Comparison of ENCODE assay signal across 15 cellular contexts in the genomic region with DNA sequence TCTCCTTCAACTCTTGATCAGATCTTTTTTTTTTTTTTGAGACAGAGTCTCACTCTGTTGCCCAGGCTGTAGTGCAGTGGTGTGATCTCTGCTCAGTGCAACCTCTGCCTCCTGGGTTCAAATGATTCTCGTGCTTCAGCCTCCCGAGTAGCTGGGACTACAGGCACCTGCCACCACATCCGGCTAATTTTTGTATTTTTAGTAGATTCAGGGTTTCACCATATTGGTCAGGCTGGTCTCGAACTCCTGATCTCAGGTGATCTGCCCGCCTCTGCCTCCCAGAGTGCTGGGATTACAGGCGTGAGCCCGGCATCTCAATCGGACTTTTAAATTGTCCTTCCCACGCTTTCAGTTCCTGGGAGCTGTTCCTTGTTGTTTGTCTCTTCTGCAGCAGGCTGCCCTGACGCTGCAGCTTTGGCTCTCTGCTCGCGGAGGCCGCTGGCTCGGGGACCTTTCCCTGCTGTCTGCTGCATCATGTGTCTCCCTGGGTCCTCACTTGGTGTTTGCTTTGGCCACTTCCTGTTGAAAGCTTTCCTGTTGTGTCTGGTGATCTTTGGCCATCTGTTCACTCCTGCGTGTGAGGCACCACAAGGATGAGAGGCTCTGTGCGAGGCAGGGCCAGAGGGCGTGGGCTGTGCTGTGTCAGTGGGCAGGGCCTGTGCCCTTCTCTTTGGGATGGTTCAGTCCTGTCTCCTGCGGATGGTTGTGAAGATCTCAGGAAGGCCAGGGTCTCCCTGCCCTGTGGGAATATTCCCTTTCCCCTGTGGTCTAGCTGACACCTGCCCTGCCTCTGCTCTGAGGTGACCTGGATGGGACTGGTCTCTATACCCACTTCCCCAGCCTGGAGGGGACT. TPM values are rescaled to one million over a fixed set of nuclear protein-coding genes. Genes with fewer than 3 reads are reported as not detected.
A peak's percentile ranks its signal among the peaks of the same experiment; 100 is the strongest.
DNase-seq lines count a peak whose midpoint lies in the region; ATAC-seq, FAIRE-seq and TF ChIP-seq lines count a peak whose summit lies in the region.
"Had no signal": no experiment of that assay in that cellular context is flagged by ENCODE, and none has a peak within 500 bp of the region (broad histone marks: within the 10 kb centered on the region; RNA-seq: fewer than 3 reads in every experiment).

No MANE protein-coding gene starts in this region.

- CTCF ChIA-PET in HepG2 (lab: Yijun Ruan, JAX; ENCODE audit: low intra/inter-chr PET ratio, low total read pairs) = no interaction called here

- H3K9me3 ChIP-seq in HepG2 (ENCODE audit: low read length) (no peaks in the 10 kb centered on the region), ascending aorta (no peaks in the 10 kb centered on the region), Karpas-422 (ENCODE audit: low read length) (no peaks in the 10 kb centered on the region)
- H3K9me3 ChIP-seq: HAP-1, testis had no signal

- intact Hi-C loops in HepG2 (cut with micrococcal nuclease; ENCODE audit: unreplicated experiment) = no loop called here
- intact Hi-C loops in ascending aorta (cut with DNase I) = no loop called here

- TF ChIP-seq EP300 in HepG2 (IDR thresholded peaks at IDR 0.05; ENCODE audit: low read depth in 2 of 2, low read length in 2 of 2) (peak in 1 of 2 experiments; percentile 80; a peak in 2 of 4 replicates), HepG2 (CRISPR knock-in tag; IDR thresholded peaks at IDR 0.05; ENCODE audit: borderline replicate concordance) (peak; percentile 87)

- WGBS in HepG2 (ENCODE audit: low lambda C conversion rate) = 6% methylated on average over 15 of the region's 18 CpGs

- peak overlapping the region; percentile 38 for H3K4me2 ChIP-seq in HepG2 (ENCODE audit: low read depth, low read length)
- H3K4me2 ChIP-seq in Karpas-422 (ENCODE audit: low read depth, low read length, poor library complexity, severe bottlenecking) = no peak overlapping the region

- TF ChIP-seq POLR2A in HepG2 (IDR thresholded peaks at IDR 0.05; ENCODE audit: insufficient read depth in 1 of 2, low read depth in 2 of 2, low read length in 2 of 2) (peak; percentile 35 to 62; a peak in 2 of 4 replicates), GM12892 (IDR thresholded peaks at IDR 0.05; ENCODE audit: low read depth, low read length) (no peak)

- H3K9me2 ChIP-seq in Karpas-422 (replicated peaks; ENCODE audit: insufficient read depth, low read length) = no peaks in the 10 kb centered on the region

- TF ChIP-seq RAD21 in HepG2 (CRISPR knock-in tag; IDR thresholded peaks at IDR 0.05) = peak; percentile 37; the same call in 1 of the 2 replicates

- FAIRE-seq in HepG2 (lab: Jason Lieb, UNC) (peak; percentile 99), GM12892 (lab: Jason Lieb, UNC) (no peak)

- H3K4me3 ChIP-seq in brain microvascular endothelial cell (ENCODE audit: low read depth, low read length) (no peak overlapping the region), HepG2 (replicated peaks in 1 of 3; ENCODE audit: insufficient read depth in 1 of 3, low read depth in 2 of 3, low read length in 3 of 3) (peak overlapping the region in 1 of 3 experiments; percentile 11; a peak in 1 of 6 replicates), ascending aorta (no peak overlapping the region), Karpas-422 (ENCODE audit: low read length) (no peak overlapping the region)
- H3K4me3 ChIP-seq: HAP-1, testis had no signal

- POLR2A ChIA-PET in HepG2 (lab: Yijun Ruan, JAX) = interaction anchor here (0.7 to 2.4 kb wide), 10 partner anchors 8 to 103 kb away, joined by 3 to 20 read pairs (median 8); partner anchors contain the start of gene CAPN15

- peak; percentile 95 for ATAC-seq in HepG2

- DNase-seq in C1 segment of cervical spinal cord (lab: John Stamatoyannopoulos, UW) = peak in 8 of 14 donors; percentile 13 to 91 (median 38)
- DNase-seq in MV-4-11 (lab: John Stamatoyannopoulos, UW) = peak; percentile 92
- peak; percentile 69 for DNase-seq in brain microvascular endothelial cell
- DNase-seq in HepG2 (ENCODE audit: low spot score) = peak; percentile 96
- DNase-seq in ascending aorta (ENCODE audit: low spot score in 2 of 2) = no peak
- DNase-seq in GM12892 (ENCODE audit: insufficient read length) = no peak
- no peak for DNase-seq in NCI-H1694 (lab: John Stamatoyannopoulos, UW)
- no peak for DNase-seq in Karpas-422
- DNase-seq: activated CD4-positive, alpha-beta T cell treated with anti-CD3 and anti-CD28 coated beads for 48 hours; activated naive CD4-positive, alpha-beta T cell treated with anti-CD3 and anti-CD28 coated beads, Interleukin-2, amount 50 U/mL, for 16 hours; effector memory CD4-positive, alpha-beta T cell; NCI-H226; testis had no signal

- peaks cover 3% of the 10 kb centered on the region for H3K36me3 ChIP-seq in brain microvascular endothelial cell (replicated peaks)
- peaks cover 11 to 35% of the 10 kb centered on the region in 2 experiments; a peak in 4 of 5 replicates for H3K36me3 ChIP-seq in HepG2 (replicated peaks in 1 of 2; ENCODE audit: control insufficient read depth in 1 of 2, insufficient read depth in 2 of 2, low read length in 2 of 2)
- peaks cover 11 to 31% of the 10 kb centered on the region in 2 donors for H3K36me3 ChIP-seq in ascending aorta
- H3K36me3 ChIP-seq in Karpas-422 (ENCODE audit: insufficient read depth, low read length) = no peaks in the 10 kb centered on the region

- H3K27me3 ChIP-seq in brain microvascular endothelial cell (replicated peaks) = no peaks in the 10 kb centered on the region
- H3K27me3 ChIP-seq in HepG2 (ENCODE audit: control insufficient read depth in 1 of 2, insufficient read depth in 2 of 2, low read length in 2 of 2) = no peaks in the 10 kb centered on the region
- no peaks in the 10 kb centered on the region for H3K27me3 ChIP-seq in ascending aorta
- H3K27me3 ChIP-seq in Karpas-422 (ENCODE audit: low read length) = no peaks in the 10 kb centered on the region
- H3K27me3 ChIP-seq: testis had no signal

- H3K4me1 ChIP-seq in HepG2 (ENCODE audit: insufficient read depth, low read length) = peaks cover 37% of the 10 kb centered on the region
- H3K4me1 ChIP-seq in ascending aorta = no peaks in the 10 kb centered on the region
- H3K4me1 ChIP-seq in Karpas-422 (ENCODE audit: low read length) = no peaks in the 10 kb centered on the region
- H3K4me1 ChIP-seq: HAP-1, testis had no signal

- H4K20me1 ChIP-seq in HepG2 (ENCODE audit: insufficient read depth, low read length) (no peaks in the 10 kb centered on the region), Karpas-422 (ENCODE audit: insufficient read depth, low read depth, low read length) (no peaks in the 10 kb centered on the region)

- peaks cover 2% of the 10 kb centered on the region for H3K79me2 ChIP-seq in HepG2 (ENCODE audit: insufficient read depth, low read length)
- H3K79me2 ChIP-seq in Karpas-422 (ENCODE audit: low read length) = no peaks in the 10 kb centered on the region

- no peak overlapping the region for H2AFZ ChIP-seq in HepG2 (ENCODE audit: low read length)
- no peak overlapping the region for H2AFZ ChIP-seq in Karpas-422 (ENCODE audit: low read length)

- BruUV-seq in HepG2 (replicated peaks; lab: Mats Ljungman, UMichigan) = no TSS peak

- in situ Hi-C loops in brain microvascular endothelial cell (cut with HindIII; ENCODE audit: low pct_ligation_motif_present, low sequenced_read_pairs) = loop anchor here (10.0 kb wide), 1 partner anchor 54 kb away; no protein-coding TSS in a partner anchor
- in situ Hi-C loops in HepG2 (cut with HindIII; ENCODE audit: extremely low pct_ligation_motif_present, low pct_unique_long_range_greater_than_20kb) = no loop called here

- H3K27ac ChIP-seq in brain microvascular endothelial cell (peak overlapping the region; percentile 43), HepG2 (ENCODE audit: extremely low read length, insufficient read depth, low read length) (peak overlapping the region; percentile 73), ascending aorta (no peak overlapping the region), Karpas-422 (ENCODE audit: low read length) (no peak overlapping the region)

- H3K9ac ChIP-seq in HepG2 (ENCODE audit: insufficient read depth, low read depth, low read length) = peak overlapping the region; percentile 41
- no peak overlapping the region for H3K9ac ChIP-seq in Karpas-422 (ENCODE audit: low read length)

- TF ChIP-seq CTCF in brain microvascular endothelial cell (IDR thresholded peaks at IDR 0.05; ENCODE audit: low read depth, low read length, missing control alignments) (no peak), HepG2 (CRISPR knock-in tag; IDR thresholded peaks at IDR 0.05) (no peak), ascending aorta (IDR thresholded peaks at IDR 0.05) (no peak)

RNA-seq across cellular contexts. Expression of gene CAPN15, which starts 18.4 kb away (rescaled TPM):
- 15.0 and 24.5 TPM in 2 replicates for total RNA-seq in HepG2 (2016; rRNA removed; fragmentation: Illumina TruSeq; extraction: Trizol)
- 4.2 and 4.4 TPM in 2 replicates for total RNA-seq in HepG2 (2016; cell fraction: cytosol; rRNA removed; fragmentation: Illumina TruSeq; extraction: Trizol; ENCODE audit: low read depth)
- 12.6 and 24.1 TPM in 2 replicates for total RNA-seq in HepG2 (2016; cell fraction: insoluble cytoplasmic fraction; rRNA removed; fragmentation: Illumina TruSeq; extraction: Trizol)
- total RNA-seq in HepG2 (2016; cell fraction: membrane; rRNA removed; fragmentation: Illumina TruSeq; extraction: Trizol) = 16.3 and 16.4 TPM in 2 replicates
- 14.9 and 20.4 TPM in 2 replicates for total RNA-seq in HepG2 (2016; cell fraction: nucleus; rRNA removed; fragmentation: Illumina TruSeq; extraction: Trizol)
- 14.9 and 22.2 TPM in 2 replicates for polyA plus RNA-seq in HepG2 (2011; rRNA removed)
- polyA plus RNA-seq in HepG2 (2011; cell fraction: cytosol; rRNA removed) = 11.3 and 22.6 TPM in 2 replicates
- 103 and 145 TPM in 2 replicates for polyA plus RNA-seq in HepG2 (2011; cell fraction: nucleus; rRNA removed)
- polyA plus RNA-seq in HepG2 (2012) = 17.6 and 19.5 TPM in 2 replicates
- polyA plus RNA-seq in HepG2 (2016; cell fraction: cytosol; fragmentation: Illumina TruSeq; extraction: Trizol; ENCODE audit: low read depth) = 5.8 and 6.0 TPM in 2 replicates
- 20.7 and 26.7 TPM in 2 replicates for polyA plus RNA-seq in HepG2 (2016; cell fraction: insoluble cytoplasmic fraction; fragmentation: Illumina TruSeq; extraction: Trizol; ENCODE audit: low read depth)
- 16.3 and 19.3 TPM in 2 replicates for polyA plus RNA-seq in HepG2 (2016; cell fraction: membrane; fragmentation: Illumina TruSeq; extraction: Trizol; ENCODE audit: low read depth)
- 67.7 and 68.0 TPM in 2 replicates for polyA plus RNA-seq in HepG2 (2016; cell fraction: nucleus; fragmentation: Illumina TruSeq; extraction: Trizol; ENCODE audit: insufficient read depth, low read depth)
- polyA minus RNA-seq in HepG2 (2011; rRNA and poly(A)+ RNA removed; ENCODE audit: low replicate concordance) = 22.1 and 60.1 TPM in 2 replicates
- polyA minus RNA-seq in HepG2 (2011; cell fraction: cytosol; rRNA and poly(A)+ RNA removed) = 39.5 and 41.1 TPM in 2 replicates
- polyA minus RNA-seq in HepG2 (2011; cell fraction: nucleus; rRNA and poly(A)+ RNA removed) = 16.0 and 18.4 TPM in 2 replicates
- 249 TPM for total RNA-seq in ascending aorta
- polyA plus RNA-seq in GM12892 (2012; ENCODE audit: missing spikeins) = 7.1 TPM
- 26.7 and 51.3 TPM in 2 replicates for total RNA-seq in Karpas-422 (2014; rRNA removed; shearing (Covaris generic); ENCODE audit: low replicate concordance)

RNA-seq across cellular contexts. Expression of gene PRR35, which starts 51.1 kb away (rescaled TPM):
- total RNA-seq in HepG2 (2016; rRNA removed; fragmentation: Illumina TruSeq; extraction: Trizol) = 0.07 TPM in 1 of 2 replicates, not detected in the other
- total RNA-seq in HepG2 (2016; cell fraction: cytosol; rRNA removed; fragmentation: Illumina TruSeq; extraction: Trizol; ENCODE audit: low read depth) = not detected in 2 replicates
- not detected in 2 replicates for total RNA-seq in HepG2 (2016; cell fraction: insoluble cytoplasmic fraction; rRNA removed; fragmentation: Illumina TruSeq; extraction: Trizol)
- not detected in 2 replicates for total RNA-seq in HepG2 (2016; cell fraction: membrane; rRNA removed; fragmentation: Illumina TruSeq; extraction: Trizol)
- not detected in 2 replicates for total RNA-seq in HepG2 (2016; cell fraction: nucleus; rRNA removed; fragmentation: Illumina TruSeq; extraction: Trizol)
- polyA plus RNA-seq in HepG2 (2011; rRNA removed) = 0.16 and 0.38 TPM in 2 replicates
- 0.23 and 0.28 TPM in 2 replicates for polyA plus RNA-seq in HepG2 (2011; cell fraction: cytosol; rRNA removed)
- 0.81 and 1.2 TPM in 2 replicates for polyA plus RNA-seq in HepG2 (2011; cell fraction: nucleus; rRNA removed)
- polyA plus RNA-seq in HepG2 (2012) = 0.63 and 0.74 TPM in 2 replicates
- not detected in 2 replicates for polyA plus RNA-seq in HepG2 (2016; cell fraction: cytosol; fragmentation: Illumina TruSeq; extraction: Trizol; ENCODE audit: low read depth)
- polyA plus RNA-seq in HepG2 (2016; cell fraction: insoluble cytoplasmic fraction; fragmentation: Illumina TruSeq; extraction: Trizol; ENCODE audit: low read depth) = not detected in 2 replicates
- polyA plus RNA-seq in HepG2 (2016; cell fraction: membrane; fragmentation: Illumina TruSeq; extraction: Trizol; ENCODE audit: low read depth) = not detected in 2 replicates
- polyA plus RNA-seq in HepG2 (2016; cell fraction: nucleus; fragmentation: Illumina TruSeq; extraction: Trizol; ENCODE audit: insufficient read depth, low read depth) = not detected in 2 replicates
- polyA minus RNA-seq in HepG2 (2011; rRNA and poly(A)+ RNA removed; ENCODE audit: low replicate concordance) = 0.12 TPM in 1 of 2 replicates, not detected in the other
- 0.35 and 0.40 TPM in 2 replicates for polyA minus RNA-seq in HepG2 (2011; cell fraction: cytosol; rRNA and poly(A)+ RNA removed)
- polyA minus RNA-seq in HepG2 (2011; cell fraction: nucleus; rRNA and poly(A)+ RNA removed) = not detected in 2 replicates
- not detected for total RNA-seq in ascending aorta
- polyA plus RNA-seq in GM12892 (2012; ENCODE audit: missing spikeins) = not detected
- total RNA-seq in Karpas-422 (2014; rRNA removed; shearing (Covaris generic); ENCODE audit: low replicate concordance) = not detected in 2 replicates
- total RNA-seq: mesenteric fat pad had no signal

RNA-seq across cellular contexts. Expression of gene NHLRC4, which starts 57.7 kb away (rescaled TPM):
- total RNA-seq in HepG2 (2016; rRNA removed; fragmentation: Illumina TruSeq; extraction: Trizol) = 0.40 and 0.48 TPM in 2 replicates
- not detected in 2 replicates for total RNA-seq in HepG2 (2016; cell fraction: cytosol; rRNA removed; fragmentation: Illumina TruSeq; extraction: Trizol; ENCODE audit: low read depth)
- 0.33 and 0.45 TPM in 2 replicates for total RNA-seq in HepG2 (2016; cell fraction: insoluble cytoplasmic fraction; rRNA removed; fragmentation: Illumina TruSeq; extraction: Trizol)
- total RNA-seq in HepG2 (2016; cell fraction: membrane; rRNA removed; fragmentation: Illumina TruSeq; extraction: Trizol) = 0.10 and 0.22 TPM in 2 replicates
- total RNA-seq in HepG2 (2016; cell fraction: nucleus; rRNA removed; fragmentation: Illumina TruSeq; extraction: Trizol) = 0.22 TPM in 1 of 2 replicates, not detected in the other
- polyA plus RNA-seq in HepG2 (2011; rRNA removed) = 0.59 and 1.1 TPM in 2 replicates
- 0.71 and 1.2 TPM in 2 replicates for polyA plus RNA-seq in HepG2 (2011; cell fraction: cytosol; rRNA removed)
- 1.3 and 1.7 TPM in 2 replicates for polyA plus RNA-seq in HepG2 (2011; cell fraction: nucleus; rRNA removed)
- polyA plus RNA-seq in HepG2 (2012) = 1.4 and 1.5 TPM in 2 replicates
- 0.09 TPM in 1 of 2 replicates, not detected in the other for polyA plus RNA-seq in HepG2 (2016; cell fraction: cytosol; fragmentation: Illumina TruSeq; extraction: Trizol; ENCODE audit: low read depth)
- polyA plus RNA-seq in HepG2 (2016; cell fraction: insoluble cytoplasmic fraction; fragmentation: Illumina TruSeq; extraction: Trizol; ENCODE audit: low read depth) = 0.26 TPM in 2 replicates
- polyA plus RNA-seq in HepG2 (2016; cell fraction: membrane; fragmentation: Illumina TruSeq; extraction: Trizol; ENCODE audit: low read depth) = not detected in 2 replicates
- not detected in 2 replicates for polyA plus RNA-seq in HepG2 (2016; cell fraction: nucleus; fragmentation: Illumina TruSeq; extraction: Trizol; ENCODE audit: insufficient read depth, low read depth)
- polyA minus RNA-seq in HepG2 (2011; rRNA and poly(A)+ RNA removed; ENCODE audit: low replicate concordance) = 1.4 TPM in 1 of 2 replicates, not detected in the other
- 0.40 and 0.88 TPM in 2 replicates for polyA minus RNA-seq in HepG2 (2011; cell fraction: cytosol; rRNA and poly(A)+ RNA removed)
- 0.13 and 0.25 TPM in 2 replicates for polyA minus RNA-seq in HepG2 (2011; cell fraction: nucleus; rRNA and poly(A)+ RNA removed)
- total RNA-seq in ascending aorta = not detected
- polyA plus RNA-seq in GM12892 (2012; ENCODE audit: missing spikeins) = 0.28 TPM
- 3.7 and 5.9 TPM in 2 replicates for total RNA-seq in Karpas-422 (2014; rRNA removed; shearing (Covaris generic); ENCODE audit: low replicate concordance)

Comparison
In these comparisons a context has a peak if more than half of its experiments do, and no peak if none do; other contexts are left out.
1. DNase-seq: peak in C1 segment of cervical spinal cord (8 of 14), MV-4-11 (single experiment), brain microvascular endothelial cell (single experiment) and HepG2 (single experiment); none in ascending aorta (0 of 2), GM12892 (single experiment), NCI-H1694 (single experiment) and Karpas-422 (single experiment).
2. H3K27ac ChIP-seq: peak in brain microvascular endothelial cell (single experiment) and HepG2 (single experiment); none in ascending aorta (0 of 2) and Karpas-422 (single experiment).